ENCODE assay signal across 8 cellular contexts in genomic region chr11:118792642-118793124, GRCh38. TPM values are rescaled to one million over a fixed set of nuclear protein-coding genes. Genes with fewer than 3 reads are reported as not detected.
A peak's percentile ranks its signal among the peaks of the same experiment; 100 is the strongest.
DNase-seq lines count a peak whose midpoint lies in the region; ATAC-seq and TF ChIP-seq lines count a peak whose summit lies in the region.

No MANE protein-coding gene starts in this region.

- H3K4me3 Mint-ChIP-seq in mesothelial cell of epicardium: peak overlapping the region; percentile 99

- DNase-seq in A172 (ENCODE audit: low spot score): peak; percentile 11
- DNase-seq in NOMO-1 (lab: John Stamatoyannopoulos, UW; ENCODE audit: unreplicated experiment in 2 of 2): peak; percentile 98 to 99
- DNase-seq in activated CD8-positive, alpha-beta memory T cell treated with anti-CD3 and anti-CD28 coated beads, Interleukin-2, amount 50 U/mL, for 48 hours: peak; percentile 68
- DNase-seq in epidermal melanocyte (ENCODE audit: insufficient read length, low spot score): peak; percentile 94
- peak; percentile 28 to 61 for DNase-seq in mesothelial cell of epicardium (ENCODE audit: low spot score in 2 of 2, unreplicated experiment in 2 of 2)
- DNase-seq in stimulated activated CD8-positive, alpha-beta memory T cell treated with anti-CD3 and anti-CD28 coated beads, Interleukin-15, amount 100 ng/mL, for 4 hours (ENCODE audit: low read depth in 2 of 2): peak; percentile 18 to 64

- no peaks in the 10 kb centered on the region for H3K36me3 Mint-ChIP-seq in mesothelial cell of epicardium

- H3K9me3 Mint-ChIP-seq in mesothelial cell of epicardium: no peaks in the 10 kb centered on the region

- TF ChIP-seq CTCF in mesothelial cell of epicardium (IDR thresholded peaks at IDR 0.05; ENCODE audit: unreplicated experiment): no peak

- ATAC-seq in GM18519 (IDR thresholded peaks at IDR 0.05; ENCODE audit: low FRiP score, unreplicated experiment): peak; percentile 45
- peak; percentile 59 for ATAC-seq in HG03045 (IDR thresholded peaks at IDR 0.05; ENCODE audit: unreplicated experiment)

- no peaks in the 10 kb centered on the region for H3K27me3 Mint-ChIP-seq in mesothelial cell of epicardium (ENCODE audit: low read depth)

- peaks cover 25% of the 10 kb centered on the region for H3K4me1 Mint-ChIP-seq in mesothelial cell of epicardium

- H3K27ac Mint-ChIP-seq in mesothelial cell of epicardium: peak overlapping the region; percentile 99

RNA-seq across cellular contexts. Expression of gene DDX6, which starts 1.7 kb away (rescaled TPM):
- total RNA-seq in A172 (2014; rRNA removed; shearing (Covaris generic)): 40.1 and 46.7 TPM in 2 replicates
- total RNA-seq in mesothelial cell of epicardium: 189 to 194 TPM (median 191 TPM) in 3 replicates

Comparison
In these comparisons a context has a peak if more than half of its experiments do, and no peak if none do; other contexts are left out.
1. Peak in every context shown above with its lines: DNase-seq and ATAC-seq.
2. DNase-seq: peak in every context shown above with its lines; median percentile 98 in NOMO-1; 94 in epidermal melanocyte; 68 in activated CD8-positive, alpha-beta memory T cell treated with anti-CD3 and anti-CD28 coated beads, Interleukin-2, amount 50 U/mL, for 48 hours; 44 in mesothelial cell of epicardium; 41 in stimulated activated CD8-positive, alpha-beta memory T cell treated with anti-CD3 and anti-CD28 coated beads, Interleukin-15, amount 100 ng/mL, for 4 hours; 11 in A172.